ENCODE assay signal across 8 cellular contexts in genomic region chr22:22030493-22031182, GRCh38. TPM values are rescaled to one million over a fixed set of nuclear protein-coding genes. Genes with fewer than 3 reads are reported as not detected.
DNase-seq lines count a peak whose midpoint lies in the region; ATAC-seq and TF ChIP-seq lines count a peak whose summit lies in the region.

No MANE protein-coding gene starts in this region.

- POLR2A ChIA-PET in IMR-90 (lab: Charles Lee; ENCODE audit: unreplicated experiment): no interaction called here

- intact Hi-C loops in IMR-90 (cut with micrococcal nuclease): loop anchor here (1.0 to 10.0 kb wide), 3 partner anchors 124 to 177 kb away; no protein-coding TSS in a partner anchor

- H3K14ac ChIP-seq in IMR-90 (replicated peaks; ENCODE audit: low read depth, low read length): no peak overlapping the region

- no peaks in the 10 kb centered on the region; the same call in 1 of the 2 replicates for H3K27me3 ChIP-seq in BE2C
- H3K27me3 ChIP-seq in IMR-90 (ENCODE audit: control insufficient read depth, insufficient read depth, low read length): no peaks in the 10 kb centered on the region; the same call in 1 of the 2 replicates
- H3K27me3 ChIP-seq in thoracic aorta (replicated peaks; ENCODE audit: insufficient read depth): no peaks in the 10 kb centered on the region

- H3K4me3 ChIP-seq in BE2C (ENCODE audit: low read depth, low read length): no peak overlapping the region
- H3K4me3 ChIP-seq in IMR-90 (ENCODE audit: insufficient read depth, low read depth, low read length): no peak overlapping the region
- H3K4me3 ChIP-seq in thoracic aorta: no peak overlapping the region

- no peaks in the 10 kb centered on the region for H4K20me1 ChIP-seq in IMR-90 (ENCODE audit: insufficient read depth, low read length)

- no TSS peak for BruUV-seq in IMR-90 (replicated peaks; lab: Mats Ljungman, UMichigan)

- H3K4me1 ChIP-seq in BE2C (no peaks in the 10 kb centered on the region), IMR-90 (ENCODE audit: control insufficient read depth, insufficient read depth, low read length) (no peaks in the 10 kb centered on the region; the same call in 1 of the 2 replicates), thoracic aorta (ENCODE audit: control insufficient read depth in 1 of 2, low read depth in 2 of 2) (peaks cover 7 to 18% of the 10 kb centered on the region in 2 donors)

- no peak overlapping the region for H3K23ac ChIP-seq in IMR-90 (ENCODE audit: low read depth, low read length)

- TF ChIP-seq CTCF in BE2C (IDR thresholded peaks at IDR 0.05; ENCODE audit: low read depth, low read length): peak; percentile 30
- TF ChIP-seq CTCF in IMR-90 (conservative IDR thresholded peaks at IDR 0.05; ENCODE audit: low read depth, low read length): peak; percentile 67
- no peak for TF ChIP-seq CTCF in thoracic aorta (IDR thresholded peaks at IDR 0.05)

- peak overlapping the region; percentile 68 for H2AK9ac ChIP-seq in IMR-90 (replicated peaks; ENCODE audit: low read depth, low read length, poor library complexity)

- no peak overlapping the region for H2BK15ac ChIP-seq in IMR-90 (ENCODE audit: low read depth, low read length)

- no peak overlapping the region for H2BK5ac ChIP-seq in IMR-90 (ENCODE audit: low read depth, low read length, poor library complexity, severe bottlenecking)

- H4K91ac ChIP-seq in IMR-90 (ENCODE audit: insufficient read depth, low read depth, low read length): no peak overlapping the region

- dilution Hi-C loops in IMR-90 (cut with HindIII; ENCODE audit: low sequenced_read_pairs, unreplicated experiment): no loop called here

- CTCF ChIA-PET in IMR-90 (lab: Yijun Ruan, JAX): interaction anchor here (0.6 to 1.0 kb wide), 5 partner anchors 12 to 176 kb away, joined by 3 to 5 read pairs (median 3); no protein-coding TSS in a partner anchor

- H3K9me3 ChIP-seq in BE2C (no peaks in the 10 kb centered on the region), IMR-90 (ENCODE audit: control insufficient read depth, insufficient read depth, low read length) (no peaks in the 10 kb centered on the region), thoracic aorta (no peaks in the 10 kb centered on the region)

- H3K18ac ChIP-seq in IMR-90 (ENCODE audit: low read depth, low read length): no peak overlapping the region

- no peak overlapping the region for H2BK20ac ChIP-seq in IMR-90 (ENCODE audit: low read depth, low read length)

- TF ChIP-seq POLR2A in GM19099 (IDR thresholded peaks at IDR 0.05; ENCODE audit: extremely low read depth, insufficient read length, low read depth) (peak; percentile 90), IMR-90 (IDR thresholded peaks at IDR 0.05; ENCODE audit: low read depth, low read length) (no peak)

- H3K36me3 ChIP-seq in BE2C: no peaks in the 10 kb centered on the region
- no peaks in the 10 kb centered on the region for H3K36me3 ChIP-seq in IMR-90 (ENCODE audit: control insufficient read depth, insufficient read depth, low read length)
- H3K36me3 ChIP-seq in thoracic aorta: no peaks in the 10 kb centered on the region

- peak; percentile 76 for TF ChIP-seq RAD21 in IMR-90 (IDR thresholded peaks at IDR 0.05; ENCODE audit: low read length)

- no peak overlapping the region for H4K5ac ChIP-seq in IMR-90 (ENCODE audit: low read depth, low read length)

- 0 out of 2 replicates have a peak overlapping the region, but pooled peaks have one; percentile 12 for H2AK5ac ChIP-seq in IMR-90 (ENCODE audit: low read depth, low read length)

- no peaks in the 10 kb centered on the region; the same call in 1 of the 2 replicates for H3K9me1 ChIP-seq in IMR-90 (ENCODE audit: insufficient read depth, low read length)

- H3K56ac ChIP-seq in IMR-90 (ENCODE audit: extremely low read depth, insufficient read depth, low read length): no peak overlapping the region

- in situ Hi-C loops in IMR-90 (cut with MboI; ENCODE audit: low sequenced_read_pairs): no loop called here

- no peak overlapping the region for H3K4me2 ChIP-seq in IMR-90 (ENCODE audit: low read depth, low read length)

- no peak overlapping the region for H2BK120ac ChIP-seq in IMR-90 (ENCODE audit: low read depth, low read length)

- DNase-seq in BE2C: peak; percentile 23
- peak; percentile 50 for DNase-seq in IMR-90
- no peak for DNase-seq in thoracic aorta (ENCODE audit: low spot score)
- no peak for DNase-seq in central memory CD4-positive, alpha-beta T cell
- no peak for DNase-seq in amygdala (lab: John Stamatoyannopoulos, UW)
- DNase-seq in COLO668 (lab: John Stamatoyannopoulos, UW; ENCODE audit: unreplicated experiment): no peak

- no peak overlapping the region for H3K27ac ChIP-seq in IMR-90 (ENCODE audit: insufficient read depth, low read length)
- peak overlapping the region; percentile 8 to 50 for H3K27ac ChIP-seq in thoracic aorta

- peak; percentile 96 for ATAC-seq in IMR-90 (ENCODE audit: low read depth)
- ATAC-seq in esophagus mucosa: peak; percentile 46
- ATAC-seq in thoracic aorta (ENCODE audit: insufficient number of reproducible peaks, low FRiP score, low read depth): no peak

- H3K79me1 ChIP-seq in IMR-90 (ENCODE audit: low read depth in 1 of 2, low read length in 2 of 2): no peaks in the 10 kb centered on the region

- no peak overlapping the region for H3K9ac ChIP-seq in IMR-90 (ENCODE audit: low read depth, low read length)

- H2AFZ ChIP-seq in IMR-90 (replicated peaks; ENCODE audit: low read length, poor library complexity): peak overlapping the region; percentile 70

- H4K8ac ChIP-seq in IMR-90 (ENCODE audit: low read depth in 2 of 2, low read length in 2 of 2): no peak overlapping the region

- peak overlapping the region; percentile 24; the same call in 1 of the 2 replicates for H3K4ac ChIP-seq in IMR-90 (ENCODE audit: low read depth, low read length)

- 40% methylated on average over 1 of the region's 7 CpGs; no CpG with 5 or more reads in 1 of the 2 experiments for WGBS in IMR-90 (ENCODE audit: extremely low coverage in 2 of 2, insufficient read length in 1 of 2), 2 experiments

TF ChIP-seq in IMR-90, 13 proteins besides CTCF, POLR2A, EP300 and RAD21:
- TF ChIP-seq CEBPB (IDR thresholded peaks at IDR 0.05; ENCODE audit: low read depth, low read length) (no peak), USF2 (IDR thresholded peaks at IDR 0.05; ENCODE audit: low read depth, low read length) (no peak), RCOR1 (IDR thresholded peaks at IDR 0.05; ENCODE audit: insufficient replicate concordance, low read length) (no peak), FOS (IDR thresholded peaks at IDR 0.05; ENCODE audit: low read depth, low read length) (no peak), CHD1 (IDR thresholded peaks at IDR 0.05; ENCODE audit: low read depth, low read length) (no peak), RFX5 (IDR thresholded peaks at IDR 0.05; ENCODE audit: low read depth, low read length) (no peak), BHLHE40 (IDR thresholded peaks at IDR 0.05; ENCODE audit: low read depth, low read length) (no peak), SMC3 (IDR thresholded peaks at IDR 0.05; ENCODE audit: low read depth, low read length) (peak; percentile 53)

RNA-seq across cellular contexts. Expression of gene TOP3B, which starts 48.1 kb away (rescaled TPM):
- polyA plus RNA-seq in BE2C (2012; ENCODE audit: insufficient read depth, insufficient read length, low read depth): 50.9 TPM
- total RNA-seq in IMR-90 (2012; rRNA removed) (19.7 and 23.5 TPM in 2 replicates), esophagus mucosa (12.8 TPM), thoracic aorta (10 to 100 TPM; 26.0 to 40.4 TPM)
- polyA plus RNA-seq in IMR-90 (2012; rRNA removed): 21.8 and 23.0 TPM in 2 replicates
- polyA plus RNA-seq in IMR-90 (2012; cell fraction: cytosol; rRNA removed): 7.9 and 10.6 TPM in 2 replicates
- polyA plus RNA-seq in IMR-90 (2012; cell fraction: nucleus; rRNA removed; ENCODE audit: low replicate concordance): 57.4 and 109 TPM in 2 replicates

Comparison
In these comparisons a context has a peak if more than half of its experiments do, and no peak if none do; other contexts are left out.
1. DNase-seq: peak in BE2C (single experiment) and IMR-90 (single experiment); none in thoracic aorta (single experiment), central memory CD4-positive, alpha-beta T cell (single experiment), amygdala (0 of 56) and COLO668 (single experiment).